16 cellular contexts compared by ENCODE assay signal in the genomic region with DNA sequence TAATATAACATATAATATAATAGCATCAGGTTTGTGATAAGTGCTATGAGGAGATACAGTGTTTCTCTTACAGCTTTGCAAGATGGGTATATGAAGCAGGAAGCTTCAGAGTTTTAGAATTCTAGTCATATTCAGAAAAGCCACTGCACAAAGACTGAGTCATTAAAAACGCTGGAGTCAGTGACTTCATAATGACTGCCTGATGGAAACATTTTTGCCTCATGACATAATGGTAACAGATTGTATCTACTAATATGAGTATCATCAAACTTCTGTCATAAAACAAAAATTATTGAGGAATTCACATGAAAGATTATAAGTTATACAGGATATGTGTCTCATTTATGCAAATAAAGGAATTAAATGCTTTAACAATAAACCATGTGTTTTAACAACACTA. TPM values are rescaled to one million over a fixed set of nuclear protein-coding genes. Genes with fewer than 3 reads are reported as not detected.
A peak's percentile ranks its signal among the peaks of the same experiment; 100 is the strongest.
DNase-seq lines count a peak whose midpoint lies in the region; ATAC-seq, FAIRE-seq and TF ChIP-seq lines count a peak whose summit lies in the region.
"Had no signal": no experiment of that assay in that cellular context is flagged by ENCODE, and none has a peak within 500 bp of the region (broad histone marks: within the 10 kb centered on the region; RNA-seq: fewer than 3 reads in every experiment).

No MANE protein-coding gene starts in this region.

- no peak for FAIRE-seq in frontal cortex (lab: Jason Lieb, UNC)

- H3K36me3 ChIP-seq in breast epithelium: no peaks in the 10 kb centered on the region
- H3K36me3 ChIP-seq: ovary, upper lobe of right lung had no signal

- no peaks in the 10 kb centered on the region for H3K27me3 ChIP-seq in breast epithelium
- H3K27me3 ChIP-seq: ovary, upper lobe of right lung had no signal

- DNase-seq in MCF 10A (ENCODE audit: unreplicated experiment) (peak; percentile 8), breast epithelium (ENCODE audit: low spot score in 2 of 2) (no peak), RWPE1 (ENCODE audit: low spot score) (peak; percentile 26), fibroblast of the aortic adventitia (ENCODE audit: low read depth) (peak; percentile 66), frontal cortex (ENCODE audit: low spot score in 2 of 2) (no peak), DMS153 (lab: John Stamatoyannopoulos, UW) (no peak)
- DNase-seq in stimulated activated effector memory CD8-positive, alpha-beta T cell treated with anti-CD3 and anti-CD28 coated beads, Interleukin-12 subunit alpha, Interleukin-12 subunit beta, amount 100 ng/mL, for 72 hours (ENCODE audit: low spot score in 2 of 2): no peak
- DNase-seq in activated CD8-positive, alpha-beta memory T cell treated with anti-CD3 and anti-CD28 coated beads for 24 hours: no peak
- DNase-seq: activated B cell treated with CpG ODN at 0.5 μM for 24 hours; effector memory CD4-positive, alpha-beta T cell; hypothalamus; NCI-H187 treated with DMSO at 0.1 percent for 48 hours; NK-92 treated with Interleukin-12 subunit alpha and Interleukin-12 subunit beta, amount 100 ng/mL, for 24 hours; ovary; upper lobe of right lung had no signal

- no peak for ATAC-seq in stimulated activated effector memory CD8-positive, alpha-beta T cell treated with anti-CD3 and anti-CD28 coated beads, Interleukin-12 subunit alpha, Interleukin-12 subunit beta, amount 100 ng/mL, for 72 hours
- ATAC-seq: upper lobe of right lung had no signal

- H3K27ac Mint-ChIP-seq in MCF 10A (ENCODE audit: low read depth, unreplicated experiment): no peak overlapping the region
- H3K27ac Mint-ChIP-seq in stimulated activated effector memory CD8-positive, alpha-beta T cell treated with anti-CD3 and anti-CD28 coated beads, Interleukin-12 subunit alpha, Interleukin-12 subunit beta, amount 100 ng/mL, for 72 hours: no peak overlapping the region
- H3K27ac Mint-ChIP-seq: activated B cell treated with CpG ODN at 0.5 μM for 24 hours, memory B cell had no signal

- no peak overlapping the region for H3K4me3 Mint-ChIP-seq in MCF 10A (ENCODE audit: unreplicated experiment)
- no peak overlapping the region for H3K4me3 Mint-ChIP-seq in stimulated activated effector memory CD8-positive, alpha-beta T cell treated with anti-CD3 and anti-CD28 coated beads, Interleukin-12 subunit alpha, Interleukin-12 subunit beta, amount 100 ng/mL, for 72 hours
- H3K4me3 Mint-ChIP-seq: activated B cell treated with CpG ODN at 0.5 μM for 24 hours, memory B cell had no signal

- no peaks in the 10 kb centered on the region for H3K27me3 Mint-ChIP-seq in MCF 10A (ENCODE audit: insufficient read depth, unreplicated experiment)
- H3K27me3 Mint-ChIP-seq: activated B cell treated with CpG ODN at 0.5 μM for 24 hours, memory B cell had no signal

- H3K4me1 ChIP-seq in breast epithelium: no peaks in the 10 kb centered on the region
- H3K4me1 ChIP-seq: upper lobe of right lung had no signal

- BruUV-seq in MCF 10A (replicated peaks; lab: Mats Ljungman, UMichigan): no TSS peak

- H3K9me3 ChIP-seq in breast epithelium: no peaks in the 10 kb centered on the region
- H3K9me3 ChIP-seq: ovary, upper lobe of right lung had no signal

- no peaks in the 10 kb centered on the region for H3K4me1 Mint-ChIP-seq in MCF 10A (ENCODE audit: insufficient read depth, unreplicated experiment)
- no peaks in the 10 kb centered on the region for H3K4me1 Mint-ChIP-seq in stimulated activated effector memory CD8-positive, alpha-beta T cell treated with anti-CD3 and anti-CD28 coated beads, Interleukin-12 subunit alpha, Interleukin-12 subunit beta, amount 100 ng/mL, for 72 hours
- H3K4me1 Mint-ChIP-seq: activated B cell treated with CpG ODN at 0.5 μM for 24 hours, memory B cell had no signal

- CTCF ChIA-PET in MCF 10A (lab: Yijun Ruan, JAX): interaction anchor here (0.6 kb wide), 1 partner anchor 171 kb away, joined by 3 read pairs; no protein-coding TSS in a partner anchor
- CTCF ChIA-PET in RWPE1 (lab: Yijun Ruan, JAX): interaction anchor here (0.6 kb wide), 1 partner anchor 30 kb away, joined by 3 read pairs; no protein-coding TSS in a partner anchor

- intact Hi-C loops in MCF 10A (cut with micrococcal nuclease): no loop called here
- intact Hi-C loops in breast epithelium (cut with DNase I; ENCODE audit: low total_unique reads): loop anchor here (10.0 kb wide), 1 partner anchor 491 kb away; no protein-coding TSS in a partner anchor

- no peak overlapping the region for H3K27ac ChIP-seq in breast epithelium
- no peak overlapping the region for H3K27ac ChIP-seq in RWPE1
- H3K27ac ChIP-seq: ovary, upper lobe of right lung had no signal

- TF ChIP-seq CTCF in MCF 10A (IDR thresholded peaks at IDR 0.05; ENCODE audit: unreplicated experiment) (no peak), breast epithelium (IDR thresholded peaks at IDR 0.05) (no peak), RWPE1 (conservative IDR thresholded peaks at IDR 0.05; ENCODE audit: low read depth) (no peak), fibroblast of the aortic adventitia (IDR thresholded peaks at IDR 0.05; ENCODE audit: insufficient read depth, low read length) (no peak)

- no peak for TF ChIP-seq POLR2A in breast epithelium (IDR thresholded peaks at IDR 0.05)

- H3K36me3 Mint-ChIP-seq in MCF 10A (ENCODE audit: insufficient read depth, unreplicated experiment): no peaks in the 10 kb centered on the region
- no peaks in the 10 kb centered on the region for H3K36me3 Mint-ChIP-seq in stimulated activated effector memory CD8-positive, alpha-beta T cell treated with anti-CD3 and anti-CD28 coated beads, Interleukin-12 subunit alpha, Interleukin-12 subunit beta, amount 100 ng/mL, for 72 hours
- H3K36me3 Mint-ChIP-seq: memory B cell had no signal

- H3K4me3 ChIP-seq in breast epithelium (no peak overlapping the region), fibroblast of the aortic adventitia (ENCODE audit: low read depth, low read length) (no peak overlapping the region)
- H3K4me3 ChIP-seq: ovary, upper lobe of right lung had no signal

- no peaks in the 10 kb centered on the region for H3K9me3 Mint-ChIP-seq in MCF 10A (ENCODE audit: unreplicated experiment)
- peaks cover 5% of the 10 kb centered on the region for H3K9me3 Mint-ChIP-seq in stimulated activated effector memory CD8-positive, alpha-beta T cell treated with anti-CD3 and anti-CD28 coated beads, Interleukin-12 subunit alpha, Interleukin-12 subunit beta, amount 100 ng/mL, for 72 hours
- H3K9me3 Mint-ChIP-seq: activated B cell treated with CpG ODN at 0.5 μM for 24 hours, memory B cell had no signal

- POLR2A ChIA-PET in MCF 10A (lab: Yijun Ruan, JAX) (no interaction called here), RWPE1 (lab: Yijun Ruan, JAX; ENCODE audit: low non-redundant PET) (no interaction called here)

RNA-seq across cellular contexts. Expression of gene EPHA5, which starts 46.8 kb away (rescaled TPM):
- total RNA-seq in MCF 10A (2022) (0.12 and 0.28 TPM in 2 replicates), breast epithelium (under 1 TPM in 2 of 3 donors, not detected in 1; 0.16 to 0.29 TPM), fibroblast of the aortic adventitia (ENCODE audit: low replicate concordance) (30.2 and 50.2 TPM in 2 replicates), frontal cortex (107 TPM)
- total RNA-seq: activated B cell treated with CpG ODN at 0.5 μM for 24 hours had no signal

Comparison
In these comparisons a context has a peak if more than half of its experiments do, and no peak if none do; other contexts are left out.
1. DNase-seq: peak in MCF 10A (single experiment), RWPE1 (single experiment) and fibroblast of the aortic adventitia (single experiment); none in breast epithelium (0 of 2), stimulated activated effector memory CD8-positive, alpha-beta T cell treated with anti-CD3 and anti-CD28 coated beads, Interleukin-12 subunit alpha, Interleukin-12 subunit beta, amount 100 ng/mL, for 72 hours (0 of 2), frontal cortex (0 of 2), DMS153 (single experiment) and activated CD8-positive, alpha-beta memory T cell treated with anti-CD3 and anti-CD28 coated beads for 24 hours (single experiment).
2. RNA of gene EPHA5, which starts 46.8 kb away (total RNA-seq): 107 TPM in frontal cortex (single experiment) and 30.2 to 50.2 TPM in fibroblast of the aortic adventitia; 0.12 to 0.28 TPM in MCF 10A and 0.16 to 0.29 TPM in breast epithelium; every median in the first group is over 10 times any median in the second.